In genomic region chr3:4533489-4534443, GRCh38 we compare ENCODE assay signal across 9 cellular contexts. TPM values are rescaled to one million over a fixed set of nuclear protein-coding genes. Genes with fewer than 3 reads are reported as not detected.
DNase-seq lines count a peak whose midpoint lies in the region; ATAC-seq and TF ChIP-seq lines count a peak whose summit lies in the region.
"Had no signal": no experiment of that assay in that cellular context is flagged by ENCODE, and none has a peak within 500 bp of the region (broad histone marks: within the 10 kb centered on the region; RNA-seq: fewer than 3 reads in every experiment).

No MANE protein-coding gene starts in this region.

- peak overlapping the region; percentile 37 for H3K27ac ChIP-seq in hepatocyte

- peaks cover 28% of the 10 kb centered on the region for H3K4me1 ChIP-seq in hepatocyte (ENCODE audit: insufficient read depth)

- no peaks in the 10 kb centered on the region for H3K27me3 Mint-ChIP-seq in activated CD4-positive, alpha-beta T cell treated with anti-CD3 and anti-CD28 coated beads, Interleukin-2, amount 10 ng/mL, durations not matched to agents 24 days and 14 days

- peaks cover 2% of the 10 kb centered on the region for H3K4me1 Mint-ChIP-seq in activated CD4-positive, alpha-beta T cell treated with anti-CD3 and anti-CD28 coated beads, Interleukin-2, amount 10 ng/mL, durations not matched to agents 24 days and 14 days

- H3K36me3 Mint-ChIP-seq in activated CD4-positive, alpha-beta T cell treated with anti-CD3 and anti-CD28 coated beads, Interleukin-2, amount 10 ng/mL, durations not matched to agents 24 days and 14 days (ENCODE audit: low read depth): peaks cover 17% of the 10 kb centered on the region

- peak in 71 of 76 experiments; percentile 9 to 87 (median 61) for DNase-seq in HUDEP-2 (lab: John Stamatoyannopoulos, UW; ENCODE audit: unreplicated experiment in 76 of 76)
- DNase-seq in UCSD-AML1 (lab: John Stamatoyannopoulos, UW; ENCODE audit: unreplicated experiment): peak; percentile 89
- no peak for DNase-seq in hepatocyte (ENCODE audit: low spot score)
- DNase-seq in retinal pigment epithelial cell (ENCODE audit: low read depth): no peak
- DNase-seq in activated CD4-positive, alpha-beta T cell treated with anti-CD3 and anti-CD28 coated beads, Interleukin-2, amount 10 ng/mL, durations not matched to agents 24 days and 14 days: no peak
- no peak for DNase-seq in activated naive CD4-positive, alpha-beta T cell treated with anti-CD3 and anti-CD28 coated beads, Interleukin-2, amount 50 U/mL, for 16 hours
- DNase-seq: NCI-H2107 had no signal

- no peak overlapping the region for H3K27ac Mint-ChIP-seq in activated CD4-positive, alpha-beta T cell treated with anti-CD3 and anti-CD28 coated beads, Interleukin-2, amount 10 ng/mL, durations not matched to agents 24 days and 14 days

- H3K4me3 ChIP-seq in hepatocyte (no peak overlapping the region), retinal pigment epithelial cell (ENCODE audit: low read length) (no peak overlapping the region)

- H3K79me2 ChIP-seq in hepatocyte: peaks cover 26% of the 10 kb centered on the region

- intact Hi-C loops in activated CD4-positive, alpha-beta T cell treated with anti-CD3 and anti-CD28 coated beads, Interleukin-2, amount 10 ng/mL, durations not matched to agents 24 days and 14 days (cut with micrococcal nuclease): no loop called here

- ATAC-seq in HG03378 (IDR thresholded peaks at IDR 0.05; ENCODE audit: unreplicated experiment) (no peak), HG02588 (IDR thresholded peaks at IDR 0.05; ENCODE audit: unreplicated experiment) (no peak)

- no peaks in the 10 kb centered on the region for H3K9me2 ChIP-seq in hepatocyte (replicated peaks; ENCODE audit: insufficient read depth)

- WGBS in hepatocyte (ENCODE audit: low lambda C conversion rate, missing lambda C conversion rate): 30% methylated on average over 14 of the region's 14 CpGs

- no peaks in the 10 kb centered on the region for H3K36me3 ChIP-seq in hepatocyte (replicated peaks; ENCODE audit: insufficient read depth, low read depth)

- H4K20me1 ChIP-seq in hepatocyte (ENCODE audit: insufficient read depth, poor library complexity, severe bottlenecking): no peaks in the 10 kb centered on the region

- no peak for TF ChIP-seq CTCF in hepatocyte (IDR thresholded peaks at IDR 0.05; ENCODE audit: poor library complexity)
- peak; percentile 13 for TF ChIP-seq CTCF in retinal pigment epithelial cell (conservative IDR thresholded peaks at IDR 0.05; ENCODE audit: low read depth, low read length)

- H3K9me3 Mint-ChIP-seq in activated CD4-positive, alpha-beta T cell treated with anti-CD3 and anti-CD28 coated beads, Interleukin-2, amount 10 ng/mL, durations not matched to agents 24 days and 14 days: peaks cover 7% of the 10 kb centered on the region

- H3K4me2 ChIP-seq in hepatocyte: peak overlapping the region; percentile 58

- H2AFZ ChIP-seq in hepatocyte: no peak overlapping the region

- H3K9me3 ChIP-seq in hepatocyte (ENCODE audit: low read depth): no peaks in the 10 kb centered on the region

- H3K27me3 ChIP-seq in hepatocyte: no peaks in the 10 kb centered on the region

- H3K4me3 Mint-ChIP-seq in activated CD4-positive, alpha-beta T cell treated with anti-CD3 and anti-CD28 coated beads, Interleukin-2, amount 10 ng/mL, durations not matched to agents 24 days and 14 days: no peak overlapping the region

RNA-seq across cellular contexts. Expression of gene ITPR1, which starts 40.6 kb away (rescaled TPM):
- 79.1 and 90.8 TPM in 2 replicates for total RNA-seq in hepatocyte
- 46.8 and 54.8 TPM in 2 replicates for polyA plus RNA-seq in hepatocyte
- total RNA-seq in activated CD4-positive, alpha-beta T cell treated with anti-CD3 and anti-CD28 coated beads, Interleukin-2, amount 10 ng/mL, durations not matched to agents 24 days and 14 days: 84.5 and 85.2 TPM in 2 replicates

Comparison
In these comparisons a context has a peak if more than half of its experiments do, and no peak if none do; other contexts are left out.
1. DNase-seq: peak in HUDEP-2 (71 of 76) and UCSD-AML1 (single experiment); none in hepatocyte (single experiment), retinal pigment epithelial cell (single experiment), activated CD4-positive, alpha-beta T cell treated with anti-CD3 and anti-CD28 coated beads, Interleukin-2, amount 10 ng/mL, durations not matched to agents 24 days and 14 days (single experiment) and activated naive CD4-positive, alpha-beta T cell treated with anti-CD3 and anti-CD28 coated beads, Interleukin-2, amount 50 U/mL, for 16 hours (single experiment).